8 cellular contexts compared by ENCODE assay signal in genomic region chr3:111895079-111895478, GRCh38. TPM values are rescaled to one million over a fixed set of nuclear protein-coding genes. Genes with fewer than 3 reads are reported as not detected.
DNase-seq lines count a peak whose midpoint lies in the region; ATAC-seq and TF ChIP-seq lines count a peak whose summit lies in the region.

No MANE protein-coding gene starts in this region.

- no peaks in the 10 kb centered on the region for H3K4me1 Mint-ChIP-seq in WTC11

- peaks cover 17% of the 10 kb centered on the region for H3K9me3 Mint-ChIP-seq in WTC11

- CTCF ChIA-PET in WTC11 (lab: Charles Lee): interaction anchor here (0.6 to 1.6 kb wide), 16 partner anchors 10 to 226 kb away, joined by 3 to 30 read pairs (median 4); partner anchors contain the start of gene PHLDB2

- no peak overlapping the region for H3K4me3 Mint-ChIP-seq in WTC11

- peak; percentile 66 for ATAC-seq in WTC11
- ATAC-seq in GM19397 (IDR thresholded peaks at IDR 0.05; ENCODE audit: unreplicated experiment): no peak
- no peak for ATAC-seq in HG03565 (IDR thresholded peaks at IDR 0.05; ENCODE audit: unreplicated experiment)
- ATAC-seq in sciatic nerve: no peak

- POLR2A ChIA-PET in WTC11 (lab: Charles Lee): no interaction called here

- peaks cover 28% of the 10 kb centered on the region for H3K36me3 Mint-ChIP-seq in WTC11

- DNase-seq in Daoy (ENCODE audit: low read depth): peak; percentile 36
- DNase-seq in M059J (ENCODE audit: low read depth): peak; percentile 59
- DNase-seq in WTC11 (ENCODE audit: low spot score): no peak
- peak; percentile 69 for DNase-seq in medulla oblongata (ENCODE audit: extremely low spot score)
- no peak for DNase-seq in activated CD4-positive, alpha-beta T cell treated with anti-CD3 and anti-CD28 coated beads for 48 hours
- DNase-seq in sciatic nerve (ENCODE audit: low spot score): no peak

- H3K27ac Mint-ChIP-seq in WTC11: no peak overlapping the region

- no peak for TF ChIP-seq CTCF in WTC11 (IDR thresholded peaks at IDR 0.05)

- intact Hi-C loops in sciatic nerve (cut with DNase I): no loop called here

- H3K27me3 Mint-ChIP-seq in WTC11 (ENCODE audit: low read depth): no peaks in the 10 kb centered on the region

TF ChIP-seq in WTC11, 78 proteins besides CTCF, POLR2A, EP300 and RAD21:
- no peak for TF ChIP-seq ZMAT4 (CRISPR knock-in tag; IDR thresholded peaks at IDR 0.05)
- no peak for TF ChIP-seq AFF4 (CRISPR knock-in tag; IDR thresholded peaks at IDR 0.05; ENCODE audit: borderline replicate concordance)
- no peak for TF ChIP-seq E2F1 (CRISPR knock-in tag; IDR thresholded peaks at IDR 0.05)
- TF ChIP-seq GABPB1 (CRISPR knock-in tag; IDR thresholded peaks at IDR 0.05): no peak
- no peak for TF ChIP-seq MYBL2 (CRISPR knock-in tag; IDR thresholded peaks at IDR 0.05)
- no peak for TF ChIP-seq FOXJ3 (CRISPR knock-in tag; IDR thresholded peaks at IDR 0.05; ENCODE audit: borderline replicate concordance)
- no peak for TF ChIP-seq ZBTB43 (CRISPR knock-in tag; IDR thresholded peaks at IDR 0.05)
- TF ChIP-seq FOXK1 (CRISPR knock-in tag; IDR thresholded peaks at IDR 0.05): no peak
- TF ChIP-seq PRDM15 (CRISPR knock-in tag; IDR thresholded peaks at IDR 0.05): no peak

RNA-seq across cellular contexts. Expression of gene PHLDB2, which starts 36.0 kb away (rescaled TPM):
- total RNA-seq in Daoy (2014; rRNA removed; shearing (Covaris generic)): 73.2 and 79.5 TPM in 2 replicates
- total RNA-seq in M059J (2014; rRNA removed; shearing (Covaris generic)): 63.7 and 89.3 TPM in 2 replicates
- total RNA-seq in WTC11 (2021): 23.5 to 40.3 TPM (median 24.9 TPM) in 3 replicates
- total RNA-seq in sciatic nerve: 150 TPM

Comparison
In these comparisons a context has a peak if more than half of its experiments do, and no peak if none do; other contexts are left out.
1. DNase-seq: peak in Daoy (single experiment), M059J (single experiment) and medulla oblongata (single experiment); none in WTC11 (single experiment), activated CD4-positive, alpha-beta T cell treated with anti-CD3 and anti-CD28 coated beads for 48 hours (single experiment) and sciatic nerve (single experiment).